In the genomic region with DNA sequence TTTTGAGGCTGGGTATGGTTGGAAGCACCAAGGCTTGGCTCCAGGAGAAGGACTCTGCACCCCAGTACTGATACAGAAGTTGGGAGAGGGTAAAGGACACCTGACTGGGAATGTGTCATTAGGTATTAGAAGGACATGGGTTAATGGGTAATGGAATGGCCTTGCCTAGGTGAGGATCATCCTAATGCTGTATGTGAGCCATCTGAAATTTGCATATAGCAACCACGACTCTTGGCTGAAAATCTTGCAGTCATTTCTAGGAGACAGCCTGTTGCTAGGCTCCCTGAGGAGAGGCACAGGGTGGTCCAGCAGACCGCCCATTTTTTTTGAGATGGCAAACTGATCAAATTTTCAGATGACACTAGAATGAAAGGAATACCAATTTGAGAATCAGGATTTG, we compare ENCODE assay signal across 19 cellular contexts. TPM values are rescaled to one million over a fixed set of nuclear protein-coding genes. Genes with fewer than 3 reads are reported as not detected.
DNase-seq lines count a peak whose midpoint lies in the region; ATAC-seq, FAIRE-seq and TF ChIP-seq lines count a peak whose summit lies in the region.
"Had no signal": no experiment of that assay in that cellular context is flagged by ENCODE, and none has a peak within 500 bp of the region (broad histone marks: within the 10 kb centered on the region; RNA-seq: fewer than 3 reads in every experiment).

No MANE protein-coding gene starts in this region.

- no peaks in the 10 kb centered on the region for H3K79me2 ChIP-seq in GM12878 (ENCODE audit: control insufficient read depth, insufficient read depth, low read length)

- H3K27me3 ChIP-seq in GM12878 (replicated peaks in 1 of 2; ENCODE audit: control insufficient read depth in 2 of 2, insufficient read depth in 2 of 2, low read length in 1 of 2) (no peaks in the 10 kb centered on the region; a peak in 1 of 4 replicates), vagina (no peaks in the 10 kb centered on the region), brain microvascular endothelial cell (replicated peaks) (no peaks in the 10 kb centered on the region)

- H3K36me3 ChIP-seq in GM12878 (ENCODE audit: control insufficient read depth in 2 of 2, insufficient read depth in 2 of 2, low read length in 1 of 2) (no peaks in the 10 kb centered on the region), vagina (no peaks in the 10 kb centered on the region), brain microvascular endothelial cell (replicated peaks) (no peaks in the 10 kb centered on the region)

- no peak overlapping the region for H3K9ac ChIP-seq in GM12878 (ENCODE audit: control insufficient read depth, insufficient read depth, low read length)

- no peak for DNase-seq in stimulated activated naive CD8-positive, alpha-beta T cell treated with anti-CD3 and anti-CD28 coated beads, Interleukin-15, Interleukin-2, amounts not matched to agents 100 U/mL and 50 U/mL, for 24 hours
- DNase-seq in GM12878 (ENCODE audit: low read depth, low spot score), result no peak
- DNase-seq in vagina (ENCODE audit: extremely low spot score in 2 of 2), result no peak
- DNase-seq in NCI-H2107 treated with DMSO at 0.1 percent for 48 hours (lab: John Stamatoyannopoulos, UW; ENCODE audit: unreplicated experiment), result no peak
- no peak for DNase-seq in brain microvascular endothelial cell
- DNase-seq: Caco-2; CD8-positive, alpha-beta memory T cell; DND-41; GDM1; GOT3; H9; Karpas-422 had no signal

- 46% methylated on average over 2 of the region's 2 CpGs for WGBS in GM12878 (ENCODE audit: insufficient coverage, insufficient replicate concordance, low lambda C conversion rate, missing lambda C conversion rate)

- POLR2A ChIA-PET in GM12878 (lab: Charles Lee), result no interaction called here

- in situ Hi-C loops in GM12878 (cut with MboI), result no loop called here
- in situ Hi-C loops in brain microvascular endothelial cell (cut with HindIII; ENCODE audit: low pct_ligation_motif_present, low sequenced_read_pairs), result no loop called here

- H3K4me2 ChIP-seq in GM12878 (ENCODE audit: control insufficient read depth, insufficient read depth), result no peak overlapping the region

- peaks cover 10% of the 10 kb centered on the region for H3K4me1 ChIP-seq in GM12878 (ENCODE audit: control insufficient read depth, insufficient read depth, low read length)
- H3K4me1 ChIP-seq in vagina, result no peaks in the 10 kb centered on the region
- H3K4me1 ChIP-seq: Caco-2 had no signal

- TF ChIP-seq RAD21 in GM12878 (IDR thresholded peaks at IDR 0.05; ENCODE audit: insufficient read depth, low read depth, low read length), result no peak

- no TSS peak for BruUV-seq in GM12878 (replicated peaks; lab: Mats Ljungman, UMichigan)

- peak overlapping the region; percentile 45 for H3K27ac Mint-ChIP-seq in stimulated activated naive CD8-positive, alpha-beta T cell treated with anti-CD3 and anti-CD28 coated beads, Interleukin-15, Interleukin-2, amounts not matched to agents 100 ng/mL and 50 ng/mL, for 24 hours
- H3K27ac Mint-ChIP-seq: H9 had no signal

- CTCF ChIA-PET in GM12878 (lab: Yijun Ruan, JAX), result no interaction called here

- RAD21 ChIA-PET in GM12878 (lab: Charles Lee; ENCODE audit: unreplicated experiment), result no interaction called here

- peaks cover 14% of the 10 kb centered on the region for H3K36me3 Mint-ChIP-seq in stimulated activated naive CD8-positive, alpha-beta T cell treated with anti-CD3 and anti-CD28 coated beads, Interleukin-15, Interleukin-2, amounts not matched to agents 100 ng/mL and 50 ng/mL, for 24 hours (ENCODE audit: low read depth)

- H2AFZ ChIP-seq in GM12878 (ENCODE audit: control insufficient read depth, low read depth, low read length), result no peak overlapping the region

- H3K9me3 ChIP-seq in GM12878 (replicated peaks; ENCODE audit: control insufficient read depth, insufficient read depth, low read length), result peaks cover 4% of the 10 kb centered on the region
- H3K9me3 ChIP-seq in vagina, result no peaks in the 10 kb centered on the region
- H3K9me3 ChIP-seq: Caco-2 had no signal

- SMC1A ChIA-PET in GM12878 (lab: Charles Lee; ENCODE audit: uncharacterized antibody, unreplicated experiment), result no interaction called here

- no peak overlapping the region for H3K27ac ChIP-seq in GM12878 (ENCODE audit: control insufficient read depth, insufficient read depth)
- H3K27ac ChIP-seq in vagina, result no peak overlapping the region
- H3K27ac ChIP-seq in brain microvascular endothelial cell, result no peak overlapping the region
- H3K27ac ChIP-seq: 22Rv1 had no signal

- no peak overlapping the region for H3K4me3 ChIP-seq in GM12878
- H3K4me3 ChIP-seq in vagina, result no peak overlapping the region
- H3K4me3 ChIP-seq in brain microvascular endothelial cell (ENCODE audit: low read depth, low read length), result no peak overlapping the region
- H3K4me3 ChIP-seq: K562 had no signal

- peaks cover 40% of the 10 kb centered on the region for H3K4me1 Mint-ChIP-seq in stimulated activated naive CD8-positive, alpha-beta T cell treated with anti-CD3 and anti-CD28 coated beads, Interleukin-15, Interleukin-2, amounts not matched to agents 100 ng/mL and 50 ng/mL, for 24 hours (ENCODE audit: low read depth)

- no peak for TF ChIP-seq EP300 in GM12878 (IDR thresholded peaks at IDR 0.05; ENCODE audit: borderline replicate concordance in 1 of 2, control insufficient read depth in 1 of 2, low read depth in 2 of 2, low read length in 2 of 2)

- intact Hi-C loops in GM12878 (cut with micrococcal nuclease; ENCODE audit: unreplicated experiment) (no loop called here), vagina (cut with DNase I) (no loop called here)

- H3K4me3 Mint-ChIP-seq in stimulated activated naive CD8-positive, alpha-beta T cell treated with anti-CD3 and anti-CD28 coated beads, Interleukin-15, Interleukin-2, amounts not matched to agents 100 ng/mL and 50 ng/mL, for 24 hours, result no peak overlapping the region
- H3K4me3 Mint-ChIP-seq: CD14-positive monocyte; CD8-positive, alpha-beta memory T cell; H9 had no signal

- no peak for FAIRE-seq in GM12878 (lab: Jason Lieb, UNC)
- FAIRE-seq: GM18507, K562 had no signal

- no peaks in the 10 kb centered on the region for H3K27me3 Mint-ChIP-seq in stimulated activated naive CD8-positive, alpha-beta T cell treated with anti-CD3 and anti-CD28 coated beads, Interleukin-15, Interleukin-2, amounts not matched to agents 100 ng/mL and 50 ng/mL, for 24 hours

- TF ChIP-seq CTCF in GM12878 (IDR thresholded peaks at IDR 0.05 in 2 of 3, conservative IDR thresholded peaks at IDR 0.05 in 1 of 3; ENCODE audit: control insufficient read depth in 2 of 3, extremely low read depth in 1 of 3, insufficient read depth in 1 of 3, low read depth in 3 of 3, low read length in 3 of 3) (no peak), vagina (IDR thresholded peaks at IDR 0.05) (no peak), brain microvascular endothelial cell (IDR thresholded peaks at IDR 0.05; ENCODE audit: low read depth, low read length, missing control alignments) (no peak)

- no peak for ATAC-seq in stimulated activated naive CD8-positive, alpha-beta T cell treated with anti-CD3 and anti-CD28 coated beads, Interleukin-15, Interleukin-2, amounts not matched to agents 100 U/mL and 50 U/mL, for 24 hours
- ATAC-seq in HG02938 (IDR thresholded peaks at IDR 0.05; ENCODE audit: unreplicated experiment) (peak; percentile 42), GM12878 (peak; percentile 18; the same call in 1 of the 3 replicates), GM18519 (IDR thresholded peaks at IDR 0.05; ENCODE audit: low FRiP score, unreplicated experiment) (no peak)
- ATAC-seq: K562 had no signal

- peaks cover 5% of the 10 kb centered on the region for H3K9me3 Mint-ChIP-seq in stimulated activated naive CD8-positive, alpha-beta T cell treated with anti-CD3 and anti-CD28 coated beads, Interleukin-15, Interleukin-2, amounts not matched to agents 100 ng/mL and 50 ng/mL, for 24 hours

- H4K20me1 ChIP-seq in GM12878 (ENCODE audit: control insufficient read depth, insufficient read depth), result no peaks in the 10 kb centered on the region

- TF ChIP-seq POLR2A in GM12878 (IDR thresholded peaks at IDR 0.05; ENCODE audit: low read depth, low read length) (no peak), vagina (IDR thresholded peaks at IDR 0.05) (no peak)

TF ChIP-seq in GM12878, 131 proteins besides CTCF, POLR2A, EP300 and RAD21 (continues in another document):
- TF ChIP-seq TARDBP (IDR thresholded peaks at IDR 0.05; ENCODE audit: borderline replicate concordance) (no peak), RELA (IDR thresholded peaks at IDR 0.05; ENCODE audit: borderline replicate concordance, partially characterized antibody) (no peak), SUPT20H (IDR thresholded peaks at IDR 0.05; ENCODE audit: borderline replicate concordance, control insufficient read depth, low read depth, low read length) (no peak), POU2F2 (IDR thresholded peaks at IDR 0.05; ENCODE audit: borderline replicate concordance, low read depth, low read length) (peak; percentile 54; the same call in 1 of the 3 replicates)
- TF ChIP-seq, protein P1, sequence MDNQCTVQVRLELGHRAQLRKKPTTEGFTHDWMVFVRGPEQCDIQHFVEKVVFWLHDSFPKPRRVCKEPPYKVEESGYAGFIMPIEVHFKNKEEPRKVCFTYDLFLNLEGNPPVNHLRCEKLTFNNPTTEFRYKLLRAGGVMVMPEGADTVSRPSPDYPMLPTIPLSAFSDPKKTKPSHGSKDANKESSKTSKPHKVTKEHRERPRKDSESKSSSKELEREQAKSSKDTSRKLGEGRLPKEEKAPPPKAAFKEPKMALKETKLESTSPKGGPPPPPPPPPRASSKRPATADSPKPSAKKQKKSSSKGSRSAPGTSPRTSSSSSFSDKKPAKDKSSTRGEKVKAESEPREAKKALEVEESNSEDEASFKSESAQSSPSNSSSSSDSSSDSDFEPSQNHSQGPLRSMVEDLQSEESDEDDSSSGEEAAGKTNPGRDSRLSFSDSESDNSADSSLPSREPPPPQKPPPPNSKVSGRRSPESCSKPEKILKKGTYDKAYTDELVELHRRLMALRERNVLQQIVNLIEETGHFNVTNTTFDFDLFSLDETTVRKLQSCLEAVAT (IDR thresholded peaks at IDR 0.05), result no peak

RNA-seq across cellular contexts. Expression of gene AP1S2, which starts 26.9 kb away (rescaled TPM):
- 56.0 and 56.5 TPM in 2 replicates for total RNA-seq in GM12878 (2013; cell fraction: nucleolus; rRNA removed)
- total RNA-seq in GM12878 (2014; rRNA removed), result 48.0 and 60.5 TPM in 2 replicates
- 58.6 TPM in 2 replicates for total RNA-seq in GM12878 (2014; rRNA removed; fragmentation: Illumina TruSeq; extraction: Trizol)
- total RNA-seq in GM12878 (2021), result 41.7 and 43.8 TPM in 2 replicates
- 22.0 TPM for polyA plus RNA-seq in GM12878 (2011; ENCODE audit: low read depth)
- 105 and 171 TPM in 2 replicates for polyA plus RNA-seq in GM12878 (2011; rRNA removed)
- polyA plus RNA-seq in GM12878 (2011; cell fraction: cytosol; rRNA removed), result 26.1 and 29.2 TPM in 2 replicates
- 32.0 and 35.7 TPM in 2 replicates for polyA plus RNA-seq in GM12878 (2011; cell fraction: nucleus; rRNA removed)
- 35.8 and 37.3 TPM in 2 replicates for polyA plus RNA-seq in GM12878 (2012)
- polyA plus RNA-seq in GM12878 (2014; fragmentation: Illumina TruSeq; extraction: Trizol), result 58.0 and 75.1 TPM in 2 replicates
- 10 to 100 TPM; 25.6 to 36.6 TPM for polyA plus RNA-seq in GM12878 (2014; fragmentation: Nextera tagmentation; extraction: Ambion mirVana)
- polyA plus RNA-seq in GM12878 (2014; rRNA removed), result 51.2 and 55.8 TPM in 2 replicates
- 10 to 100 TPM; 44.4 to 53.4 TPM for polyA plus RNA-seq in GM12878 (2016; fragmentation: Nextera tagmentation; extraction: Ambion mirVana)
- 34.6 and 61.8 TPM in 2 replicates for polyA minus RNA-seq in GM12878 (2011; rRNA and poly(A)+ RNA removed)
- 22.2 and 23.8 TPM in 2 replicates for polyA minus RNA-seq in GM12878 (2011; cell fraction: cytosol; rRNA and poly(A)+ RNA removed)
- polyA minus RNA-seq in GM12878 (2011; cell fraction: nucleus; rRNA and poly(A)+ RNA removed), result 11.6 and 21.0 TPM in 2 replicates
- 18.9 TPM for total RNA-seq in vagina

Comparison
In these comparisons a context has a peak if more than half of its experiments do, and no peak if none do; other contexts are left out.
1. ATAC-seq: peak in HG02938 (single experiment) and GM12878 (single experiment); none in stimulated activated naive CD8-positive, alpha-beta T cell treated with anti-CD3 and anti-CD28 coated beads, Interleukin-15, Interleukin-2, amounts not matched to agents 100 U/mL and 50 U/mL, for 24 hours (single experiment) and GM18519 (single experiment).